Comparison of ENCODE assay signal across 9 cellular contexts in the genomic region with DNA sequence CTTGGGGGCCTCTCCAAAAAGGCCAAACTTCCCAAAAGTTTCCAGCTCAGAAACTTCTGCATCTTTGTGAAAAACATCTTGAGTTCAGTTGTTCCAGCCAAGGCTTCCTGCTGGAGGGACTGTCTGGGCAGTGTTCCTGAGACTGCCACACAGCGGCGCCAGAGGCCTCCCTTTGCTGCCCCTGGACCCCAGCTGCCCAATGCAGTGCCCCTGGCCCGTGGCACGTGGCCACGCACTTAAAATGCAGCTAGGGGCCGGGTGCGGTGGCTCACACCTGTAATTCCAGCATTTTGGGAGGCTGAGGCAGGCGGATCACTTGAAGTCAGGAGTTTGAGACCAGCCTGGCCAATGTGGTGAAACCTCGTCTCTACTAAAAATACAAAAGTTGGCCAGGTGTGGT. TPM values are rescaled to one million over a fixed set of nuclear protein-coding genes. Genes with fewer than 3 reads are reported as not detected.
DNase-seq lines count a peak whose midpoint lies in the region; ATAC-seq and TF ChIP-seq lines count a peak whose summit lies in the region.
"Not testable (repeated sequence)": the region's sequence is repeated elsewhere in the genome, so short reads cannot be mapped to it uniquely, and the experiment has no call there.
"Had no signal": no experiment of that assay in that cellular context is flagged by ENCODE, and none has a peak within 500 bp of the region (broad histone marks: within the 10 kb centered on the region; RNA-seq: fewer than 3 reads in every experiment).

No MANE protein-coding gene starts in this region.

- intact Hi-C loops in Panc1 (cut with micrococcal nuclease; ENCODE audit: unreplicated experiment); lower lobe of right lung (cut with DNase I): not testable (repeated sequence)

- DNase-seq in 8988T (peak; percentile 65), D341Med (ENCODE audit: low spot score) (peak; percentile 72), H7 (peak; percentile 81), MG63 (peak; percentile 21)
- DNase-seq in Panc1 (ENCODE audit: low read depth, low spot score); epithelial cell of esophagus (ENCODE audit: low read depth); lower lobe of right lung: not testable (repeated sequence)
- DNase-seq in activated CD4-positive, alpha-beta T cell treated with anti-CD3 and anti-CD28 coated beads for 48 hours: peak; percentile 23

- peak; percentile 74; the same call in 1 of the 2 replicates for ATAC-seq in Panc1
- ATAC-seq in lower lobe of right lung: not testable (repeated sequence)

- POLR2A ChIA-PET in Panc1 (lab: Charles Lee): not testable (repeated sequence)

- not testable (repeated sequence) for H3K36me3 ChIP-seq in H7 (replicated peaks; ENCODE audit: control insufficient read depth, insufficient read depth, low read length); MG63; Panc1 (ENCODE audit: control insufficient read depth, insufficient read depth, low read length); lower lobe of right lung

- not testable (repeated sequence) for H3K9me3 ChIP-seq in MG63; Panc1 (ENCODE audit: control insufficient read depth, insufficient read depth, low read depth, low read length); lower lobe of right lung

- H3K27ac ChIP-seq in Panc1 (ENCODE audit: low read length); lower lobe of right lung: not testable (repeated sequence)

- H3K4me3 ChIP-seq in H7 (ENCODE audit: insufficient read depth, low read depth, low read length); MG63; Panc1 (ENCODE audit: low read depth in 2 of 2, low read length in 2 of 2); epithelial cell of esophagus (ENCODE audit: low read length); lower lobe of right lung: not testable (repeated sequence)

- peak; percentile 83 for TF ChIP-seq CTCF in Panc1 (IDR thresholded peaks at IDR 0.05)
- peak; percentile 23 for TF ChIP-seq CTCF in epithelial cell of esophagus (IDR thresholded peaks at IDR 0.05; ENCODE audit: insufficient read depth, low read depth, low read length, missing control alignments)
- TF ChIP-seq CTCF in lower lobe of right lung (IDR thresholded peaks at IDR 0.05): peak; percentile 20

- CTCF ChIA-PET in Panc1 (lab: Charles Lee): interaction anchor here (0.7 to 1.0 kb wide), 3 partner anchors 11 to 18 kb away, joined by 3 to 5 read pairs (median 4); no protein-coding TSS in a partner anchor

- in situ Hi-C loops in Panc1 (cut with HindIII; ENCODE audit: low pct_unique_long_range_greater_than_20kb, low sequenced_read_pairs): not testable (repeated sequence)

- not testable (repeated sequence) for H3K4me1 ChIP-seq in Panc1 (ENCODE audit: control insufficient read depth, insufficient read depth, low read length); lower lobe of right lung

- not testable (repeated sequence) for BruUV-seq in Panc1 (replicated peaks; lab: Mats Ljungman, UMichigan)

- not testable (repeated sequence) for H3K27me3 ChIP-seq in H7 (ENCODE audit: control insufficient read depth, insufficient read depth, low read length); MG63; Panc1 (ENCODE audit: control insufficient read depth, insufficient read depth, low read length); lower lobe of right lung (ENCODE audit: low read depth)

RNA-seq across cellular contexts. Expression of gene TNFRSF8, which starts 43.8 kb away (rescaled TPM):
- 14.6 and 16.0 TPM in 2 replicates for total RNA-seq in H7 (2014; rRNA removed; shearing (Covaris generic))
- total RNA-seq in MG63 (2014; rRNA removed; shearing (Covaris generic); ENCODE audit: low replicate concordance): 0.82 TPM in 1 of 2 replicates, not detected in the other
- 0.13 TPM for total RNA-seq in Panc1 (2021; ENCODE audit: unreplicated experiment)
- not detected for polyA plus RNA-seq in Panc1 (2012; ENCODE audit: insufficient read length)
- total RNA-seq in lower lobe of right lung: 2.7 TPM
- polyA plus RNA-seq: neural cell had no signal

RNA-seq across cellular contexts. Expression of gene TNFRSF1B, which starts 59.9 kb away (rescaled TPM):
- 1.3 and 2.4 TPM in 2 replicates for total RNA-seq in H7 (2014; rRNA removed; shearing (Covaris generic))
- total RNA-seq in MG63 (2014; rRNA removed; shearing (Covaris generic); ENCODE audit: low replicate concordance): 2.5 and 3.9 TPM in 2 replicates
- total RNA-seq in Panc1 (2021; ENCODE audit: unreplicated experiment) (18.8 TPM), lower lobe of right lung (67.0 TPM)
- 11.3 TPM for polyA plus RNA-seq in Panc1 (2012; ENCODE audit: insufficient read length)
- polyA plus RNA-seq: neural cell had no signal

Comparison
In these comparisons a context has a peak if more than half of its experiments do, and no peak if none do; other contexts are left out.
1. CTCF ChIP-seq: peak in every context shown above with its lines; median percentile 83 in Panc1; 23 in epithelial cell of esophagus; 20 in lower lobe of right lung.